In genomic region chr5:133362438-133362837, GRCh38 we compare ENCODE assay signal across 13 cellular contexts.
DNase-seq lines count a peak whose midpoint lies in the region; TF ChIP-seq lines count a peak whose summit lies in the region.
"Had no signal": no experiment of that assay in that cellular context is flagged by ENCODE, and none has a peak within 500 bp of the region (broad histone marks: within the 10 kb centered on the region; RNA-seq: fewer than 3 reads in every experiment).

No MANE protein-coding gene starts in this region.

- no peak overlapping the region for H2BK120ac ChIP-seq in H9 (ENCODE audit: low read depth, low read length, poor library complexity, severe bottlenecking)

- no peaks in the 10 kb centered on the region for H3K79me1 ChIP-seq in H9 (ENCODE audit: insufficient read depth, low read depth, low read length, poor library complexity, severe bottlenecking)

- H2BK20ac ChIP-seq in H9 (ENCODE audit: low read depth, low read length, poor library complexity, severe bottlenecking): no peak overlapping the region

- no peak overlapping the region; the same call in 1 of the 2 replicates for H3K14ac ChIP-seq in H9 (ENCODE audit: insufficient read depth, low read length)

- H4K5ac ChIP-seq in H9 (ENCODE audit: insufficient read length, low read depth, low read length): no peak overlapping the region

- H3T11ph ChIP-seq in H9 (ENCODE audit: low read length): no peak overlapping the region

- H2BK12ac ChIP-seq in H9 (ENCODE audit: insufficient read length, low read depth, low read length): no peak overlapping the region

- H3K36me3 ChIP-seq in vagina (no peaks in the 10 kb centered on the region), sigmoid colon (no peaks in the 10 kb centered on the region)
- H3K36me3 ChIP-seq: HAP-1 had no signal

- no peak overlapping the region for H2AFZ ChIP-seq in H9 (ENCODE audit: low read length)

- peaks cover 12% of the 10 kb centered on the region; the same call in 1 of the 2 replicates for H3K4me1 ChIP-seq in H9 (ENCODE audit: insufficient read depth, low read length)
- H3K4me1 ChIP-seq in vagina: no peaks in the 10 kb centered on the region
- H3K4me1 ChIP-seq in sigmoid colon: no peaks in the 10 kb centered on the region
- H3K4me1 ChIP-seq: HAP-1 had no signal

- H4K20me1 ChIP-seq in H9 (ENCODE audit: control insufficient read depth, insufficient read depth, insufficient read length): no peaks in the 10 kb centered on the region

- no peaks in the 10 kb centered on the region for H3K27me3 ChIP-seq in H9 (ENCODE audit: insufficient read depth, low read length)
- H3K27me3 ChIP-seq in vagina: no peaks in the 10 kb centered on the region
- H3K27me3 ChIP-seq in sigmoid colon: peaks cover 0 to 3% (median 0%) of the 10 kb centered on the region in 3 donors

- no peak overlapping the region for H2BK5ac ChIP-seq in H9 (ENCODE audit: insufficient read length, low read length)

- H3K18ac ChIP-seq in H9 (ENCODE audit: insufficient read length, low read depth, low read length): peak overlapping the region; percentile 58

- H3K27ac ChIP-seq in H9 (ENCODE audit: insufficient read length, low read depth, low read length) (no peak overlapping the region), vagina (no peak overlapping the region), sigmoid colon (no peak overlapping the region)

- no peak for DNase-seq in H9
- peak; percentile 36 for DNase-seq in ecto neural progenitor cell (ENCODE audit: low spot score)
- DNase-seq in mesenteric fat pad (ENCODE audit: low spot score): peak; percentile 45
- DNase-seq in vagina (ENCODE audit: extremely low spot score in 2 of 2): peak; percentile 49 to 60
- no peak for DNase-seq in HuH-7 (ENCODE audit: low spot score)
- DNase-seq in sigmoid colon: no peak
- DNase-seq: COR-L47, DMS153, DMS79 treated with DMSO at 0.1 percent for 48 hours, EL had no signal

- no peak overlapping the region for H3K4me2 ChIP-seq in H9 (ENCODE audit: insufficient read depth, insufficient read length, low read length)

- H3K27ac Mint-ChIP-seq in H9: peak overlapping the region in 1 of 3 experiments; percentile 50; a peak in 1 of 7 replicates
- H3K27ac Mint-ChIP-seq: CD14-positive monocyte; CD8-positive, alpha-beta T cell had no signal

- no peak for TF ChIP-seq EP300 in sigmoid colon (IDR thresholded peaks at IDR 0.05)

- no peak for TF ChIP-seq CTCF in H9 (conservative IDR thresholded peaks at IDR 0.05)
- no peak for TF ChIP-seq CTCF in vagina (IDR thresholded peaks at IDR 0.05)
- no peak for TF ChIP-seq CTCF in sigmoid colon (IDR thresholded peaks at IDR 0.05)

- H3K9me3 ChIP-seq in H9 (ENCODE audit: control insufficient read depth, low read depth, low read length) (no peaks in the 10 kb centered on the region), vagina (no peaks in the 10 kb centered on the region), sigmoid colon (no peaks in the 10 kb centered on the region)
- H3K9me3 ChIP-seq: HAP-1 had no signal

- no peak overlapping the region for H3K56ac ChIP-seq in H9 (ENCODE audit: insufficient read length, low read depth, low read length)

- no peak for TF ChIP-seq POLR2A in vagina (IDR thresholded peaks at IDR 0.05)
- no peak for TF ChIP-seq POLR2A in sigmoid colon (IDR thresholded peaks at IDR 0.05)

- peaks cover 43 to 51% of the 10 kb centered on the region in 2 experiments for H3K4me1 Mint-ChIP-seq in H9
- H3K4me1 Mint-ChIP-seq: CD14-positive monocyte had no signal

- no peak overlapping the region for H3K4me3 ChIP-seq in vagina
- no peak overlapping the region for H3K4me3 ChIP-seq in sigmoid colon
- H3K4me3 ChIP-seq: HAP-1 had no signal

- no peak overlapping the region for H3K23ac ChIP-seq in H9 (ENCODE audit: insufficient read length, low read depth, low read length)

- peaks cover 3% of the 10 kb centered on the region for H3K27me3 Mint-ChIP-seq in H9 (ENCODE audit: low read depth)

- no peak overlapping the region for H2AK5ac ChIP-seq in H9 (ENCODE audit: insufficient read length, low read length)

- H3K9me3 Mint-ChIP-seq in H9: no peaks in the 10 kb centered on the region; a peak in 1 of 5 replicates
- H3K9me3 Mint-ChIP-seq: CD14-positive monocyte; CD8-positive, alpha-beta T cell had no signal

- no peak overlapping the region for H3K4ac ChIP-seq in H9 (ENCODE audit: low read depth, low read length)

- no peak overlapping the region for H4K91ac ChIP-seq in H9 (ENCODE audit: insufficient read length, low read depth, low read length)

- no peak overlapping the region for H3K9ac ChIP-seq in H9 (ENCODE audit: extremely low read depth, insufficient read length, low read length)

- no peak overlapping the region for H2BK15ac ChIP-seq in H9 (ENCODE audit: low read depth, low read length)

- no peaks in the 10 kb centered on the region for H3K79me2 ChIP-seq in H9 (ENCODE audit: insufficient read depth, low read length)

- no peaks in the 10 kb centered on the region for H3K36me3 Mint-ChIP-seq in H9 (ENCODE audit: insufficient read depth in 1 of 3, low read depth in 3 of 3)
- H3K36me3 Mint-ChIP-seq: CD14-positive monocyte; CD8-positive, alpha-beta T cell had no signal

- no peak overlapping the region for H3K4me3 Mint-ChIP-seq in H9
- H3K4me3 Mint-ChIP-seq: CD14-positive monocyte; CD8-positive, alpha-beta T cell had no signal

- intact Hi-C loops in vagina (cut with DNase I): no loop called here
- intact Hi-C loops in sigmoid colon (cut with DNase I): no loop called here

- no peaks in the 10 kb centered on the region for H3K23me2 ChIP-seq in H9 (ENCODE audit: insufficient read length, low read depth, low read length, poor library complexity, severe bottlenecking)

- H4K8ac ChIP-seq in H9 (replicated peaks; ENCODE audit: insufficient read length, low read depth, low read length): no peak overlapping the region

- WGBS in H9 (ENCODE audit: extremely low coverage, insufficient read length, low lambda C conversion rate): no CpG with 5 or more reads among the region's 7 CpGs
- WGBS in sigmoid colon, 2 donors: 69 to 89% methylated on average over 7 of the region's 7 CpGs

Comparison
In these comparisons a context has a peak if more than half of its experiments do, and no peak if none do; other contexts are left out.
1. DNase-seq: peak in ecto neural progenitor cell (single experiment), mesenteric fat pad (single experiment) and vagina (2 of 2); none in H9 (single experiment), HuH-7 (single experiment) and sigmoid colon (single experiment).